In the genomic region with DNA sequence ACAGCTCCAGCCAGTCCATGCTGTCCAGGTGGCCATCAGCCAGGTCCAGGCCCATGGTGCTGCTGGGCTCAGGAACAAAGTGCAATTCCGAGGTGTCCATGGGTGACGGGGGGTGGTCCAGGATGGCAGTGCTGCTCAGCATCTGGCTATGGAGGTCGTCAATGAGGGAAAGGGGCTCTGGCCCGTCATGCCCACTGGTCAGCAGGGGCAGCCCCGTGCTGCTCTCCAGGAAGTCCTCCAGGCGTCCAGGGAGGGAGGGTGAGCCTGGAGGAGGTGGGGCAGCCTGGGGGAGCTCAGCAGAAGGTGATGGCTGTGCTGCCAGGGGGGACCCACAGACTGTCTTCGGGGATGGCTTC, we compare ENCODE assay signal across 29 cellular contexts. TPM values are rescaled to one million over a fixed set of nuclear protein-coding genes. Genes with fewer than 3 reads are reported as not detected.
DNase-seq lines count a peak whose midpoint lies in the region; ATAC-seq, FAIRE-seq and TF ChIP-seq lines count a peak whose summit lies in the region.
"Had no signal": no experiment of that assay in that cellular context is flagged by ENCODE, and none has a peak within 500 bp of the region (broad histone marks: within the 10 kb centered on the region; RNA-seq: fewer than 3 reads in every experiment).

No MANE protein-coding gene starts in this region.

- H3K4me1 ChIP-seq in BLaER1 = peaks cover 74% of the 10 kb centered on the region
- H3K4me1 ChIP-seq in IMR-90 (ENCODE audit: control insufficient read depth, insufficient read depth, low read length) = peaks cover 8% of the 10 kb centered on the region; the same call in 1 of the 2 replicates
- no peaks in the 10 kb centered on the region; a peak in 1 of 5 replicates for H3K4me1 ChIP-seq in K562 (replicated peaks in 1 of 2; ENCODE audit: control insufficient read depth in 2 of 2, insufficient read depth in 2 of 2, low read length in 2 of 2)
- H3K4me1 ChIP-seq in trophoblast cell (ENCODE audit: control insufficient read depth in 1 of 2, insufficient read depth in 2 of 2, low read length in 2 of 2) = peaks cover 0 to 8% of the 10 kb centered on the region in 2 experiments

- H3K23ac ChIP-seq in IMR-90 (ENCODE audit: low read depth, low read length) (no peak overlapping the region), trophoblast cell (ENCODE audit: low read length) (no peak overlapping the region)

- intact Hi-C loops in IMR-90 (cut with micrococcal nuclease) (no loop called here), K562 (cut with micrococcal nuclease) (no loop called here)

- H3K9me3 ChIP-seq in BLaER1 (no peaks in the 10 kb centered on the region), IMR-90 (ENCODE audit: control insufficient read depth, insufficient read depth, low read length) (no peaks in the 10 kb centered on the region), K562 (replicated peaks; ENCODE audit: control insufficient read depth, insufficient read depth, low read depth, low read length) (no peaks in the 10 kb centered on the region), trophoblast cell (ENCODE audit: insufficient read depth, low read depth, low read length) (peaks cover 4% of the 10 kb centered on the region)
- H3K9me3 ChIP-seq: BLaER1 treated with 17β-estradiol and CSF1 and Interleukin-3, amounts not matched to agents 10 nM and 100 nM; gastroesophageal sphincter; thyroid gland had no signal

- H2BK5ac ChIP-seq in IMR-90 (ENCODE audit: low read depth, low read length, poor library complexity, severe bottlenecking) (no peak overlapping the region), trophoblast cell (ENCODE audit: low read depth, low read length, poor library complexity) (no peak overlapping the region)

- no peak overlapping the region for H4K12ac ChIP-seq in trophoblast cell (ENCODE audit: low read depth, low read length)

- TF ChIP-seq RAD21 in IMR-90 (IDR thresholded peaks at IDR 0.05; ENCODE audit: low read length) (no peak), K562 (CRISPR knock-in tag; conservative IDR thresholded peaks at IDR 0.05 in 1 of 2, IDR thresholded peaks at IDR 0.05 in 1 of 2) (no peak)

- H2AFZ ChIP-seq in IMR-90 (replicated peaks; ENCODE audit: low read length, poor library complexity) = no peak overlapping the region
- no peak overlapping the region for H2AFZ ChIP-seq in K562 (ENCODE audit: low read depth, low read length)
- H2AFZ ChIP-seq in trophoblast cell (ENCODE audit: insufficient read depth, low read length, poor library complexity) = no peak overlapping the region
- H2AFZ ChIP-seq: GM23248, hepatocyte, PC-9 had no signal

- TF ChIP-seq CTCF in IMR-90 (conservative IDR thresholded peaks at IDR 0.05; ENCODE audit: low read depth, low read length) (no peak), K562 (IDR thresholded peaks at IDR 0.05 in 2 of 3, conservative IDR thresholded peaks at IDR 0.05 in 1 of 3; ENCODE audit: insufficient read depth in 2 of 3, low read depth in 1 of 3, low read length in 3 of 3) (no peak)

- no peak for TF ChIP-seq EP300 in K562 (IDR thresholded peaks at IDR 0.05; ENCODE audit: low read length)

- H2BK12ac ChIP-seq in trophoblast cell (ENCODE audit: low read length) = no peak overlapping the region

- no peak overlapping the region for H3K18ac ChIP-seq in IMR-90 (ENCODE audit: low read depth, low read length)
- no peak overlapping the region for H3K18ac ChIP-seq in trophoblast cell (ENCODE audit: low read length)

- H3K36me3 ChIP-seq in BLaER1 = peaks cover 66% of the 10 kb centered on the region
- peaks cover 65% of the 10 kb centered on the region for H3K36me3 ChIP-seq in IMR-90 (ENCODE audit: control insufficient read depth, insufficient read depth, low read length)
- H3K36me3 ChIP-seq in K562 (ENCODE audit: control insufficient read depth, insufficient read depth, low read length) = peaks cover 49% of the 10 kb centered on the region; the same call in 2 of the 3 replicates
- peaks cover 71 to 72% of the 10 kb centered on the region in 2 experiments for H3K36me3 ChIP-seq in trophoblast cell (ENCODE audit: control insufficient read depth in 1 of 2, insufficient read depth in 2 of 2, low read length in 2 of 2)

- no peak overlapping the region for H4K5ac ChIP-seq in IMR-90 (ENCODE audit: low read depth, low read length)

- no peak overlapping the region for H2BK120ac ChIP-seq in IMR-90 (ENCODE audit: low read depth, low read length)
- H2BK120ac ChIP-seq in trophoblast cell (ENCODE audit: insufficient read depth, low read length, poor library complexity) = no peak overlapping the region

- H3K79me1 ChIP-seq in IMR-90 (ENCODE audit: low read depth in 1 of 2, low read length in 2 of 2) (peaks cover 19 to 56% of the 10 kb centered on the region in 2 experiments), trophoblast cell (ENCODE audit: low read length) (no peaks in the 10 kb centered on the region)

- no peak overlapping the region for H3K4me2 ChIP-seq in BLaER1
- no peak overlapping the region for H3K4me2 ChIP-seq in IMR-90 (ENCODE audit: low read depth, low read length)
- no peak overlapping the region for H3K4me2 ChIP-seq in K562 (ENCODE audit: insufficient read depth, low read length)
- no peak overlapping the region for H3K4me2 ChIP-seq in trophoblast cell (ENCODE audit: low read length)
- H3K4me2 ChIP-seq: hepatocyte, PC-9 had no signal

- peak overlapping the region; percentile 9 for H2AK9ac ChIP-seq in IMR-90 (replicated peaks; ENCODE audit: low read depth, low read length, poor library complexity)

- ATAC-seq in IMR-90 (ENCODE audit: low read depth) (no peak), K562 (no peak), GM18520 (IDR thresholded peaks at IDR 0.05; ENCODE audit: unreplicated experiment) (no peak), GM21737 (IDR thresholded peaks at IDR 0.05; ENCODE audit: unreplicated experiment) (no peak)
- ATAC-seq: gastroesophageal sphincter, right cardiac atrium, Right ventricle myocardium inferior had no signal

- H2AK5ac ChIP-seq in IMR-90 (ENCODE audit: low read depth, low read length) = no peak overlapping the region
- H2AK5ac ChIP-seq in trophoblast cell (ENCODE audit: low read length) = no peak overlapping the region

- TF ChIP-seq POLR2A in IMR-90 (IDR thresholded peaks at IDR 0.05; ENCODE audit: low read depth, low read length) (no peak), K562 (conservative IDR thresholded peaks at IDR 0.05) (no peak)

- DNase-seq in IMR-90 (no peak), K562 (ENCODE audit: extremely low read depth in 1 of 4, low spot score in 3 of 4) (no peak), trophoblast cell (no peak), SHP77 (lab: John Stamatoyannopoulos, UW) (no peak), NCI-H146 (lab: John Stamatoyannopoulos, UW) (no peak)
- DNase-seq: activated CD4-positive, alpha-beta memory T cell treated with anti-CD3 and anti-CD28 coated beads for 36 hours; activated CD4-positive, alpha-beta T cell treated with anti-CD3 and anti-CD28 coated beads for 1 hour; activated naive CD4-positive, alpha-beta T cell treated with anti-CD3 and anti-CD28 coated beads, Interleukin-2, amount 10 ng/mL, durations not matched to agents 7 days and 5 days; anterior cingulate cortex; effector CD8-positive, alpha-beta T cell; GM23248; KG1; NCI-H1417; NCI-H2029 treated with DMSO at 0.1 percent for 48 hours; NCI-H524; nephron progenitor cell; PC-9; stimulated activated CD4-positive, alpha-beta T cell treated with anti-CD3 and anti-CD28 coated beads, Interleukin-2, amount 100 ng/mL, for 24 hours; stimulated activated CD8-positive, alpha-beta memory T cell treated with anti-CD3 and anti-CD28 coated beads, Interleukin-4, amount 100 ng/mL, for 48 hours; thyroid gland had no signal

- CTCF ChIA-PET in IMR-90 (lab: Yijun Ruan, JAX) = no interaction called here
- CTCF ChIA-PET in K562 (lab: Yijun Ruan, JAX; ENCODE audit: low intra/inter-chr PET ratio) = interaction anchor here (0.6 kb wide), 1 partner anchor 826 kb away, joined by 3 read pairs; no protein-coding TSS in a partner anchor

- no peak for FAIRE-seq in K562 (lab: Jason Lieb, UNC)
- FAIRE-seq: colon had no signal

- H3K27me3 ChIP-seq in BLaER1 (no peaks in the 10 kb centered on the region), IMR-90 (ENCODE audit: control insufficient read depth, insufficient read depth, low read length) (no peaks in the 10 kb centered on the region), K562 (ENCODE audit: control insufficient read depth in 2 of 2, insufficient read depth in 2 of 2, low read length in 2 of 2) (no peaks in the 10 kb centered on the region), trophoblast cell (ENCODE audit: insufficient read depth, low read length) (no peaks in the 10 kb centered on the region)
- H3K27me3 ChIP-seq: BLaER1 treated with 17β-estradiol and CSF1 and Interleukin-3, amounts not matched to agents 10 nM and 100 nM; gastroesophageal sphincter; hepatocyte; thyroid gland had no signal

- WGBS in IMR-90 (ENCODE audit: extremely low coverage in 2 of 2, insufficient read length in 1 of 2), 2 experiments = 100% methylated on average over 1 of the region's 7 CpGs; no CpG with 5 or more reads in 1 of the 2 experiments
- 75% methylated on average over 6 of the region's 7 CpGs for WGBS in K562 (ENCODE audit: insufficient coverage, low coverage, missing lambda C conversion rate)
- no CpG with 5 or more reads among the region's 7 CpGs for WGBS in trophoblast cell (ENCODE audit: extremely low coverage, insufficient coverage, insufficient read length)

- no peak overlapping the region for H3K4me3 ChIP-seq in BLaER1
- no peak overlapping the region for H3K4me3 ChIP-seq in IMR-90 (ENCODE audit: insufficient read depth, low read depth, low read length)
- no peak overlapping the region for H3K4me3 ChIP-seq in K562
- peak overlapping the region; percentile 9 for H3K4me3 ChIP-seq in trophoblast cell (ENCODE audit: low read depth, low read length)
- H3K4me3 ChIP-seq: BLaER1 treated with 17β-estradiol and CSF1 and Interleukin-3, amounts not matched to agents 10 nM and 100 nM; gastroesophageal sphincter; GM23248; hepatocyte; PC-9; thyroid gland had no signal

- H2BK15ac ChIP-seq in IMR-90 (ENCODE audit: low read depth, low read length) = no peak overlapping the region

- H3K9me1 ChIP-seq in IMR-90 (ENCODE audit: insufficient read depth, low read length) (peaks cover 13% of the 10 kb centered on the region; the same call in 1 of the 2 replicates), K562 (ENCODE audit: control insufficient read depth, insufficient read depth, low read length) (no peaks in the 10 kb centered on the region)

- H3K79me2 ChIP-seq in K562 (ENCODE audit: control insufficient read depth, insufficient read depth, low read length) = no peaks in the 10 kb centered on the region
- no peaks in the 10 kb centered on the region for H3K79me2 ChIP-seq in trophoblast cell (ENCODE audit: control insufficient read depth, insufficient read depth, low read length, poor library complexity)
- H3K79me2 ChIP-seq: hepatocyte had no signal

- H3K4ac ChIP-seq in IMR-90 (ENCODE audit: low read depth, low read length) (no peak overlapping the region), trophoblast cell (ENCODE audit: low read depth, low read length) (no peak overlapping the region)

- no peak overlapping the region for H3K56ac ChIP-seq in IMR-90 (ENCODE audit: extremely low read depth, insufficient read depth, low read length)

- no peak overlapping the region for H3K9ac ChIP-seq in BLaER1
- H3K9ac ChIP-seq in IMR-90 (ENCODE audit: low read depth, low read length) = no peak overlapping the region
- no peak overlapping the region; a peak in 1 of 4 replicates for H3K9ac ChIP-seq in K562 (ENCODE audit: insufficient read depth in 1 of 2, low read depth in 2 of 2, low read length in 2 of 2)
- H3K9ac ChIP-seq in trophoblast cell (ENCODE audit: low read length) = no peak overlapping the region
- H3K9ac ChIP-seq: GM23248 had no signal

- dilution Hi-C loops in IMR-90 (cut with HindIII; ENCODE audit: low sequenced_read_pairs, unreplicated experiment) = no loop called here

- in situ Hi-C loops in IMR-90 (cut with MboI; ENCODE audit: low sequenced_read_pairs) (no loop called here), K562 (cut with MboI) (no loop called here)

- H3K27ac ChIP-seq in BLaER1 = 0 out of 2 replicates have a peak overlapping the region, but pooled peaks have one; percentile 15
- H3K27ac ChIP-seq in IMR-90 (ENCODE audit: insufficient read depth, low read length) = no peak overlapping the region
- H3K27ac ChIP-seq in K562 (ENCODE audit: extremely low read depth, low read depth, low read length) = no peak overlapping the region
- no peak overlapping the region for H3K27ac ChIP-seq in trophoblast cell (ENCODE audit: low read depth, low read length)
- H3K27ac ChIP-seq: gastroesophageal sphincter, GM23248, hepatocyte, thyroid gland had no signal

- no peak overlapping the region for H4K8ac ChIP-seq in IMR-90 (ENCODE audit: low read depth in 2 of 2, low read length in 2 of 2)
- H4K8ac ChIP-seq in trophoblast cell (ENCODE audit: low read depth, low read length) = no peak overlapping the region

- POLR2A ChIA-PET in IMR-90 (lab: Charles Lee; ENCODE audit: unreplicated experiment) = no interaction called here
- POLR2A ChIA-PET in K562 (lab: Yijun Ruan, JAX) = interaction anchor here (0.6 to 1.6 kb wide), 5 partner anchors 8 to 643 kb away, joined by 3 to 8 read pairs (median 4); no protein-coding TSS in a partner anchor

- H2BK20ac ChIP-seq in IMR-90 (ENCODE audit: low read depth, low read length) = no peak overlapping the region

- no peak overlapping the region for H4K91ac ChIP-seq in IMR-90 (ENCODE audit: insufficient read depth, low read depth, low read length)
- no peak overlapping the region for H4K91ac ChIP-seq in trophoblast cell (ENCODE audit: low read depth, low read length)

- H3K14ac ChIP-seq in IMR-90 (replicated peaks; ENCODE audit: low read depth, low read length) = no peak overlapping the region
- no peak overlapping the region for H3K14ac ChIP-seq in trophoblast cell (ENCODE audit: low read length)

- BruUV-seq in IMR-90 (replicated peaks; lab: Mats Ljungman, UMichigan) (no TSS peak), K562 (replicated peaks; lab: Mats Ljungman, UMichigan) (no TSS peak)

- peaks cover 28% of the 10 kb centered on the region for H4K20me1 ChIP-seq in BLaER1
- H4K20me1 ChIP-seq in IMR-90 (ENCODE audit: insufficient read depth, low read length) = peaks cover 34% of the 10 kb centered on the region
- H4K20me1 ChIP-seq in K562 (replicated peaks; ENCODE audit: control insufficient read depth, insufficient read depth, low read length) = no peaks in the 10 kb centered on the region

RNA-seq across cellular contexts. Expression of a gene that starts 41.1 kb away (rescaled TPM):
- 36.4 and 47.5 TPM in 2 replicates for total RNA-seq in IMR-90 (2012; rRNA removed)
- 90.1 and 97.4 TPM in 2 replicates for polyA plus RNA-seq in IMR-90 (2012; rRNA removed)
- 53.3 and 63.2 TPM in 2 replicates for polyA plus RNA-seq in IMR-90 (2012; cell fraction: cytosol; rRNA removed)
- polyA plus RNA-seq in IMR-90 (2012; cell fraction: nucleus; rRNA removed; ENCODE audit: low replicate concordance) = 505 and 1,239 TPM in 2 replicates
- total RNA-seq in K562 (2011; cell fraction: chromatin; rRNA removed; ENCODE audit: low replicate concordance) = 101 and 295 TPM in 2 replicates
- 237 and 267 TPM in 2 replicates for total RNA-seq in K562 (2011; cell fraction: nucleolus; rRNA removed)
- 125 and 151 TPM in 2 replicates for total RNA-seq in K562 (2011; cell fraction: nucleoplasm; rRNA removed)
- total RNA-seq in K562 (2014; rRNA removed) = 32.9 and 52.2 TPM in 2 replicates
- total RNA-seq in K562 (2014; rRNA removed; fragmentation: Illumina TruSeq; extraction: Trizol) = 6.8 and 10.0 TPM in 2 replicates
- 20.5 and 24.1 TPM in 2 replicates for total RNA-seq in K562 (2015; rRNA removed; fragmentation: Illumina TruSeq; extraction: Trizol)
- total RNA-seq in K562 (2021) = 48.1 and 50.7 TPM in 2 replicates
- 35.3 and 61.3 TPM in 2 replicates for polyA plus RNA-seq in K562 (2011; rRNA removed)
- polyA plus RNA-seq in K562 (2011; cell fraction: cytosol; rRNA removed) = 39.4 and 58.7 TPM in 2 replicates
- 468 and 514 TPM in 2 replicates for polyA plus RNA-seq in K562 (2011; cell fraction: nucleus; rRNA removed)
- polyA plus RNA-seq in K562 (2012) = 33.7 and 58.5 TPM in 2 replicates
- 18.0 and 34.2 TPM in 2 replicates for polyA plus RNA-seq in K562 (2014; fragmentation: Illumina TruSeq; extraction: Trizol)
- polyA plus RNA-seq in K562 (2014; fragmentation: Nextera tagmentation; extraction: Ambion mirVana) = 1 to 10 TPM; 1.5 to 2.1 TPM
- polyA plus RNA-seq in K562 (2014; rRNA removed) = 55.4 and 56.2 TPM in 2 replicates
- 10.6 and 13.6 TPM in 2 replicates for polyA minus RNA-seq in K562 (2011; rRNA and poly(A)+ RNA removed)
- 14.8 and 19.9 TPM in 2 replicates for polyA minus RNA-seq in K562 (2011; cell fraction: cytosol; rRNA and poly(A)+ RNA removed)
- 48.9 and 74.2 TPM in 2 replicates for polyA minus RNA-seq in K562 (2011; cell fraction: nucleus; rRNA and poly(A)+ RNA removed)
- 49.6 and 51.5 TPM in 2 replicates for polyA plus RNA-seq in trophoblast cell (2013)
